ENCODE assay signal across 1 cellular context in the genomic region with DNA sequence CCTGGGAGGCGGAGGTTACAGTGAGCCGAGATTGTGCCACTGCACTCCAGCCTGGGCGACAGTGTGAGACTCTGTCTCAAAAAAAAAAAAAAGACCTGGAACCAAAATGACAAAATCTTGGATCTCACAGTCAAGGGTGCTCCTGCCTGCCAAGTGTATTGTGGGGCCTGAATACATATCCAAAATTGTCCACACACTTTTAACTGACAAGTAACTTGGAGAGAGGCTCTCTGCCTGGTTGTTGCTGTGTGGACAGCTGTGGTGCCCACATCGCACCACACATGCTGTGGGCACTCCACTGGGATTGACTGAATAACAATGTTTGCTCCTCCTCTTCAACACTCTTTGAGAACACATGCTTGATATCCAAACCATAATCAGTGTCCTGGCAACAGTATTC.
TF ChIP-seq lines count a peak whose summit lies in the region.

No MANE protein-coding gene starts in this region.

TF ChIP-seq in IMR-90, 13 proteins besides CTCF, POLR2A, EP300 and RAD21:
- TF ChIP-seq SMC3 (IDR thresholded peaks at IDR 0.05; ENCODE audit: low read depth, low read length) (no peak), MAFK (IDR thresholded peaks at IDR 0.05; ENCODE audit: low read depth, low read length) (no peak), RFX5 (IDR thresholded peaks at IDR 0.05; ENCODE audit: low read depth, low read length) (no peak), BHLHE40 (IDR thresholded peaks at IDR 0.05; ENCODE audit: low read depth, low read length) (no peak), RCOR1 (IDR thresholded peaks at IDR 0.05; ENCODE audit: insufficient replicate concordance, low read length) (no peak), CEBPB (IDR thresholded peaks at IDR 0.05; ENCODE audit: low read depth, low read length) (no peak)
- TF ChIP-seq, protein P1, sequence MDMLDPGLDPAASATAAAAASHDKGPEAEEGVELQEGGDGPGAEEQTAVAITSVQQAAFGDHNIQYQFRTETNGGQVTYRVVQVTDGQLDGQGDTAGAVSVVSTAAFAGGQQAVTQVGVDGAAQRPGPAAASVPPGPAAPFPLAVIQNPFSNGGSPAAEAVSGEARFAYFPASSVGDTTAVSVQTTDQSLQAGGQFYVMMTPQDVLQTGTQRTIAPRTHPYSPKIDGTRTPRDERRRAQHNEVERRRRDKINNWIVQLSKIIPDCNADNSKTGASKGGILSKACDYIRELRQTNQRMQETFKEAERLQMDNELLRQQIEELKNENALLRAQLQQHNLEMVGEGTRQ (IDR thresholded peaks at IDR 0.05; ENCODE audit: low read depth, low read length), result no peak
- TF ChIP-seq, protein P2, sequence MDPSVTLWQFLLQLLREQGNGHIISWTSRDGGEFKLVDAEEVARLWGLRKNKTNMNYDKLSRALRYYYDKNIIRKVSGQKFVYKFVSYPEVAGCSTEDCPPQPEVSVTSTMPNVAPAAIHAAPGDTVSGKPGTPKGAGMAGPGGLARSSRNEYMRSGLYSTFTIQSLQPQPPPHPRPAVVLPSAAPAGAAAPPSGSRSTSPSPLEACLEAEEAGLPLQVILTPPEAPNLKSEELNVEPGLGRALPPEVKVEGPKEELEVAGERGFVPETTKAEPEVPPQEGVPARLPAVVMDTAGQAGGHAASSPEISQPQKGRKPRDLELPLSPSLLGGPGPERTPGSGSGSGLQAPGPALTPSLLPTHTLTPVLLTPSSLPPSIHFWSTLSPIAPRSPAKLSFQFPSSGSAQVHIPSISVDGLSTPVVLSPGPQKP (IDR thresholded peaks at IDR 0.05; ENCODE audit: borderline replicate concordance, low read depth, low read length), result no peak
